ENCODE assay signal across 9 cellular contexts in genomic region chr1:61053281-61053711, GRCh38. TPM values are rescaled to one million over a fixed set of nuclear protein-coding genes. Genes with fewer than 3 reads are reported as not detected.
DNase-seq lines count a peak whose midpoint lies in the region; ATAC-seq and TF ChIP-seq lines count a peak whose summit lies in the region.
"Had no signal": no experiment of that assay in that cellular context is flagged by ENCODE, and none has a peak within 500 bp of the region (broad histone marks: within the 10 kb centered on the region; RNA-seq: fewer than 3 reads in every experiment).

No MANE protein-coding gene starts in this region.

- H3K36me3 ChIP-seq in left ventricle myocardium inferior (no peaks in the 10 kb centered on the region), muscle layer of duodenum (ENCODE audit: control insufficient read depth in 1 of 2, insufficient read depth in 2 of 2, low read length in 2 of 2) (no peaks in the 10 kb centered on the region), vagina (no peaks in the 10 kb centered on the region)

- peak overlapping the region; percentile 100 for H3K27ac ChIP-seq in left ventricle myocardium inferior (replicated peaks)
- peak overlapping the region; percentile 14 to 98 (median 93) for H3K27ac ChIP-seq in dorsolateral prefrontal cortex
- H3K27ac ChIP-seq in muscle layer of duodenum (ENCODE audit: low read length): peak overlapping the region; percentile 30
- H3K27ac ChIP-seq in vagina: peak overlapping the region; percentile 49

- intact Hi-C loops in left ventricle myocardium inferior (cut with micrococcal nuclease) (loop anchor here (5.0 to 10.0 kb wide), 2 partner anchors 132 to 399 kb away; no protein-coding TSS in a partner anchor), left cardiac atrium (cut with DNase I) (loop anchor here (5.0 to 10.0 kb wide), 3 partner anchors 34 to 284 kb away; no protein-coding TSS in a partner anchor), dorsolateral prefrontal cortex (cut with DNase I) (loop anchor here (2.0 to 10.0 kb wide), 6 partner anchors 22 to 1078 kb away; partner anchors contain the start of gene TM2D1 (in 1 of the 2)), vagina (cut with DNase I) (loop anchor here (5.0 to 10.0 kb wide), 3 partner anchors 282 to 592 kb away; no protein-coding TSS in a partner anchor)

- no peaks in the 10 kb centered on the region for H3K27me3 ChIP-seq in left ventricle myocardium inferior (ENCODE audit: low read depth)
- no peaks in the 10 kb centered on the region for H3K27me3 ChIP-seq in dorsolateral prefrontal cortex
- no peaks in the 10 kb centered on the region for H3K27me3 ChIP-seq in muscle layer of duodenum (ENCODE audit: low read depth, low read length)
- H3K27me3 ChIP-seq in vagina: no peaks in the 10 kb centered on the region

- no peak for DNase-seq in left ventricle myocardium inferior
- no peak for DNase-seq in left cardiac atrium
- no peak for DNase-seq in dorsolateral prefrontal cortex
- no peak for DNase-seq in vagina (ENCODE audit: extremely low spot score in 2 of 2)
- DNase-seq in MV-4-11 (lab: John Stamatoyannopoulos, UW): no peak
- no peak for DNase-seq in stimulated activated naive CD4-positive, alpha-beta T cell (lab: John Stamatoyannopoulos, UW)
- no peak for DNase-seq in DMS53 treated with DMSO at 0.1 percent for 48 hours (lab: John Stamatoyannopoulos, UW; ENCODE audit: unreplicated experiment)
- DNase-seq: DND-41 had no signal

- TF ChIP-seq CTCF in left ventricle myocardium inferior (IDR thresholded peaks at IDR 0.05; ENCODE audit: borderline replicate concordance) (no peak), dorsolateral prefrontal cortex (IDR thresholded peaks at IDR 0.05 in 54 of 56, conservative IDR thresholded peaks at IDR 0.05 in 2 of 56; ENCODE audit: low read depth in 1 of 56, partially characterized antibody in 56 of 56) (no peak), vagina (IDR thresholded peaks at IDR 0.05) (no peak)

- no peak for TF ChIP-seq POLR2A in vagina (IDR thresholded peaks at IDR 0.05)

- ATAC-seq in left cardiac atrium: no peak

- no peaks in the 10 kb centered on the region for H3K9me3 ChIP-seq in left ventricle myocardium inferior (replicated peaks)
- no peaks in the 10 kb centered on the region for H3K9me3 ChIP-seq in muscle layer of duodenum (ENCODE audit: control insufficient read depth in 1 of 2, low read length in 2 of 2)
- H3K9me3 ChIP-seq in vagina: no peaks in the 10 kb centered on the region

- H3K4me1 ChIP-seq in left ventricle myocardium inferior (peaks cover 84% of the 10 kb centered on the region), muscle layer of duodenum (ENCODE audit: control insufficient read depth in 1 of 2, insufficient read depth in 2 of 2, low read length in 2 of 2) (peaks cover 19 to 46% of the 10 kb centered on the region in 2 donors), vagina (peaks cover 45% of the 10 kb centered on the region)

- H3K4me3 ChIP-seq in left ventricle myocardium inferior (peak overlapping the region; percentile 90), dorsolateral prefrontal cortex (peak overlapping the region; percentile 34 to 92 (median 62)), muscle layer of duodenum (ENCODE audit: low read depth in 1 of 2, low read length in 2 of 2) (peak overlapping the region; percentile 52 to 55), vagina (peak overlapping the region; percentile 40 to 49)

RNA-seq across cellular contexts. Expression of gene NFIA, which starts 29.1 kb away (rescaled TPM):
- total RNA-seq in left ventricle myocardium inferior: 90.2 TPM
- total RNA-seq in left cardiac atrium: 10 to 100 TPM; 94.1 to 97.8 TPM
- 100 to 1,000 TPM in 40 of 120 experiments, 10 to 100 TPM in 80; 63.0 to 203 (median 91.8) TPM for total RNA-seq in dorsolateral prefrontal cortex
- total RNA-seq in vagina: 59.2 TPM

Comparison
In these comparisons a context has a peak if more than half of its experiments do, and no peak if none do; other contexts are left out.
1. H3K27ac ChIP-seq: peak in every context shown above with its lines; median percentile 100 in left ventricle myocardium inferior; 93 in dorsolateral prefrontal cortex; 49 in vagina; 30 in muscle layer of duodenum.